In genomic region chr20:35432430-35432735, GRCh38 we compare ENCODE assay signal across 19 cellular contexts. TPM values are rescaled to one million over a fixed set of nuclear protein-coding genes. Genes with fewer than 3 reads are reported as not detected.
A peak's percentile ranks its signal among the peaks of the same experiment; 100 is the strongest.
DNase-seq lines count a peak whose midpoint lies in the region; ATAC-seq and TF ChIP-seq lines count a peak whose summit lies in the region.
"Had no signal": no experiment of that assay in that cellular context is flagged by ENCODE, and none has a peak within 500 bp of the region (broad histone marks: within the 10 kb centered on the region; RNA-seq: fewer than 3 reads in every experiment).

No MANE protein-coding gene starts in this region.

- BruUV-seq in HCT116 (replicated peaks; lab: Mats Ljungman, UMichigan) (no TSS peak), PC-3 (replicated peaks; lab: Mats Ljungman, UMichigan) (no TSS peak)

- RAD21 ChIA-PET in HCT116 (lab: Charles Lee; ENCODE audit: low non-redundant PET in 1 of 2, low total read pairs in 2 of 2, uncharacterized antibody in 2 of 2, unreplicated experiment in 2 of 2) = no interaction called here

- DNase-seq in HCT116 (ENCODE audit: low read depth, low spot score) (no peak), PC-3 (no peak), cardiac fibroblast (ENCODE audit: low read depth in 2 of 2) (no peak), neuronal stem cell (ENCODE audit: low spot score) (no peak), 8988T (no peak)
- no peak for DNase-seq in stimulated activated CD4-positive, alpha-beta T cell treated with anti-CD3 and anti-CD28 coated beads, Interleukin-2, amount 100 ng/mL, for 48 hours
- DNase-seq in activated CD8-positive, alpha-beta memory T cell treated with anti-CD3 and anti-CD28 coated beads, Interleukin-2, amount 50 U/mL, for 48 hours = no peak
- DNase-seq: activated CD8-positive, alpha-beta memory T cell treated with anti-CD3 and anti-CD28 coated beads for 24 hours; DMS79 treated with DMSO at 0.1 percent for 48 hours; effector memory CD8-positive, alpha-beta T cell; H7; left cardiac atrium; midbrain; NCI-H1436; NCI-H2171; NCI-H748 treated with DMSO at 0.1 percent for 48 hours had no signal

- ATAC-seq in HCT116 (peak; percentile 47; the same call in 1 of the 2 replicates), PC-3 (peak; percentile 37), GM19455 (IDR thresholded peaks at IDR 0.05; ENCODE audit: unreplicated experiment) (no peak)
- ATAC-seq: activated CD4-positive, CD25-positive, alpha-beta regulatory T cell treated with anti-CD3 and anti-CD28 coated beads, Interleukin-2, amount 50 U/mL, for 24 hours; activated naive CD4-positive, alpha-beta T cell treated with anti-CD3 and anti-CD28 coated beads, Interleukin-2, amount 50 U/mL, for 72 hours; effector memory CD8-positive, alpha-beta T cell; left cardiac atrium had no signal

- H4K20me1 ChIP-seq in HCT116 (ENCODE audit: insufficient read depth) (no peaks in the 10 kb centered on the region), PC-3 (ENCODE audit: low read length) (no peaks in the 10 kb centered on the region)

- no peaks in the 10 kb centered on the region for H3K79me1 ChIP-seq in neuronal stem cell (ENCODE audit: low read depth, low read length)

- no peaks in the 10 kb centered on the region for H3K79me2 ChIP-seq in HCT116 (ENCODE audit: insufficient read depth, low read length)
- H3K79me2 ChIP-seq in PC-3 (ENCODE audit: low read length) = no peaks in the 10 kb centered on the region

- no peak overlapping the region for H2AK5ac ChIP-seq in neuronal stem cell (ENCODE audit: low read depth, low read length)

- H3K9me3 ChIP-seq in HCT116 (ENCODE audit: control insufficient read depth in 1 of 2, insufficient read depth in 1 of 2, low read depth in 1 of 2, low read length in 2 of 2) = no peaks in the 10 kb centered on the region
- H3K9me3 ChIP-seq in PC-3 (ENCODE audit: low read length) = no peaks in the 10 kb centered on the region
- H3K9me3 ChIP-seq in neuronal stem cell (replicated peaks in 1 of 2; ENCODE audit: control insufficient read depth in 2 of 2, insufficient read depth in 1 of 2, low read depth in 1 of 2, low read length in 2 of 2) = no peaks in the 10 kb centered on the region

- H3K27me3 ChIP-seq in HCT116 (ENCODE audit: insufficient read depth, low read length) (no peaks in the 10 kb centered on the region), PC-3 (ENCODE audit: low read length) (no peaks in the 10 kb centered on the region), neuronal stem cell (ENCODE audit: control insufficient read depth in 3 of 3, insufficient read depth in 3 of 3, low read depth in 1 of 3, low read length in 3 of 3) (no peaks in the 10 kb centered on the region)

- H3K9ac ChIP-seq in HCT116 (ENCODE audit: low read length) (no peak overlapping the region), PC-3 (ENCODE audit: low read length) (no peak overlapping the region), neuronal stem cell (ENCODE audit: low read depth, low read length, poor library complexity) (no peak overlapping the region)

- no peak overlapping the region for H4K8ac ChIP-seq in neuronal stem cell (ENCODE audit: low read depth, low read length)

- no peak overlapping the region for H3K14ac ChIP-seq in neuronal stem cell (ENCODE audit: low read length)

- POLR2A ChIA-PET in HCT116 (lab: Charles Lee) = interaction anchor here (1.2 kb wide), 1 partner anchor 19 kb away, joined by 5 read pairs; no protein-coding TSS in a partner anchor
- POLR2A ChIA-PET in PC-3 (lab: Charles Lee; ENCODE audit: unreplicated experiment) = interaction anchor here (0.5 kb wide), 1 partner anchor 61 kb away, joined by 7 read pairs; no protein-coding TSS in a partner anchor

- intact Hi-C loops in HCT116 (cut with micrococcal nuclease) = no loop called here
- intact Hi-C loops in PC-3 (cut with micrococcal nuclease) = no loop called here

- H2BK120ac ChIP-seq in neuronal stem cell (ENCODE audit: low read depth, low read length) = no peak overlapping the region

- peak overlapping the region; percentile 30 for H2BK5ac ChIP-seq in neuronal stem cell (ENCODE audit: low read length)

- H2AFZ ChIP-seq in HCT116 (ENCODE audit: low read depth, low read length, poor library complexity, severe bottlenecking) (no peak overlapping the region), PC-3 (ENCODE audit: low read length) (no peak overlapping the region), neuronal stem cell (ENCODE audit: low read length) (peak overlapping the region; percentile 78)

- H3K4me1 ChIP-seq in HCT116 (ENCODE audit: control insufficient read depth in 1 of 2, insufficient read depth in 2 of 2, low read length in 2 of 2) (no peaks in the 10 kb centered on the region), PC-3 (ENCODE audit: insufficient read depth, low read length) (no peaks in the 10 kb centered on the region), neuronal stem cell (ENCODE audit: control insufficient read depth in 2 of 2, insufficient read depth in 1 of 2, low read depth in 1 of 2, low read length in 2 of 2) (peaks cover 6 to 28% of the 10 kb centered on the region in 2 donors)

- H3K36me3 ChIP-seq in HCT116 (ENCODE audit: control insufficient read depth in 1 of 2, insufficient read depth in 2 of 2, low read length in 2 of 2) (no peaks in the 10 kb centered on the region), PC-3 (ENCODE audit: low read depth, low read length) (no peaks in the 10 kb centered on the region), neuronal stem cell (replicated peaks in 1 of 2; ENCODE audit: control insufficient read depth in 2 of 2, insufficient read depth in 2 of 2, low read length in 2 of 2) (no peaks in the 10 kb centered on the region)

- no peak overlapping the region for H3K4ac ChIP-seq in neuronal stem cell (ENCODE audit: low read length)

- no CpG with 5 or more reads among the region's 1 CpG for WGBS in neuronal stem cell (ENCODE audit: extremely low coverage in 2 of 2, insufficient read length in 2 of 2, insufficient replicate concordance in 1 of 2), 2 donors

- no peak for TF ChIP-seq RAD21 in HCT116 (IDR thresholded peaks at IDR 0.05; ENCODE audit: low read depth)

- no peak overlapping the region for H3K27ac ChIP-seq in HCT116 (ENCODE audit: low read depth, low read length)
- no peak overlapping the region for H3K27ac ChIP-seq in PC-3 (ENCODE audit: low read length)
- H3K27ac ChIP-seq in neuronal stem cell (replicated peaks; ENCODE audit: low read length) = no peak overlapping the region

- no peak overlapping the region for H3K4me2 ChIP-seq in HCT116 (ENCODE audit: low read length)
- H3K4me2 ChIP-seq in PC-3 (ENCODE audit: low read length) = no peak overlapping the region
- no peak overlapping the region for H3K4me2 ChIP-seq in neuronal stem cell (ENCODE audit: insufficient read depth, low read length, poor library complexity, severe bottlenecking)

- H3K4me3 ChIP-seq in HCT116 (replicated peaks in 1 of 2; ENCODE audit: low read depth in 1 of 2, low read length in 2 of 2) (no peak overlapping the region), PC-3 (ENCODE audit: low read length) (no peak overlapping the region), cardiac fibroblast (replicated peaks in 1 of 2; ENCODE audit: low read depth in 2 of 2, low read length in 2 of 2) (no peak overlapping the region), neuronal stem cell (ENCODE audit: low read length in 2 of 2) (no peak overlapping the region)

- H2BK15ac ChIP-seq in neuronal stem cell (ENCODE audit: low read length) = no peak overlapping the region

- CTCF ChIA-PET in HCT116 (lab: Charles Lee) (no interaction called here), PC-3 (lab: Charles Lee) (interaction anchor here (0.5 kb wide), 1 partner anchor 135 kb away, joined by 6 read pairs; no protein-coding TSS in a partner anchor)

- TF ChIP-seq CTCF in HCT116 (IDR thresholded peaks at IDR 0.05 in 2 of 3, conservative IDR thresholded peaks at IDR 0.05 in 1 of 3; ENCODE audit: borderline replicate concordance in 1 of 3, insufficient read depth in 1 of 3, low read depth in 2 of 3, low read length in 2 of 3) (no peak), PC-3 (conservative IDR thresholded peaks at IDR 0.05; ENCODE audit: low read depth, low read length) (no peak), cardiac fibroblast (IDR thresholded peaks at IDR 0.05; ENCODE audit: low read depth, low read length) (peak; percentile 2)

- peak overlapping the region; percentile 88 for H3K18ac ChIP-seq in neuronal stem cell (ENCODE audit: low read length)

- H2BK12ac ChIP-seq in neuronal stem cell (ENCODE audit: low read length) = no peak overlapping the region

- no peaks in the 10 kb centered on the region for H3F3A ChIP-seq in PC-3 (ENCODE audit: low read length, unreplicated experiment)

- H3K23ac ChIP-seq in neuronal stem cell (ENCODE audit: low read depth, low read length, poor library complexity) = no peak overlapping the region

- no peak overlapping the region for H4K91ac ChIP-seq in neuronal stem cell (ENCODE audit: low read depth, low read length, poor library complexity)

- TF ChIP-seq POLR2A in HCT116 (IDR thresholded peaks at IDR 0.05; ENCODE audit: borderline replicate concordance, extremely low read depth, insufficient read depth, insufficient read length) = no peak

- H3K9me2 ChIP-seq in HCT116 (ENCODE audit: insufficient read depth) = no peaks in the 10 kb centered on the region
- no peaks in the 10 kb centered on the region for H3K9me2 ChIP-seq in PC-3 (replicated peaks; ENCODE audit: low read length)

TF ChIP-seq in HCT116, 20 proteins besides CTCF, POLR2A, EP300 and RAD21 (continues in another document):
- TF ChIP-seq ZNF274 (IDR thresholded peaks at IDR 0.05; ENCODE audit: low read depth, low read length) = no peak
- no peak for TF ChIP-seq ZFX (IDR thresholded peaks at IDR 0.05)
- no peak for TF ChIP-seq MAX (IDR thresholded peaks at IDR 0.05)
- no peak for TF ChIP-seq ELF1 (IDR thresholded peaks at IDR 0.05; ENCODE audit: borderline replicate concordance, low read depth)
- no peak for TF ChIP-seq TCF7L2 (IDR thresholded peaks at IDR 0.05; ENCODE audit: borderline replicate concordance, extremely low read depth, insufficient read depth, insufficient read length)
- no peak for TF ChIP-seq JUND (IDR thresholded peaks at IDR 0.05)
- TF ChIP-seq POLR2AphosphoS5 (IDR thresholded peaks at IDR 0.05; ENCODE audit: low read depth, low read length) = no peak
- TF ChIP-seq EGR1 (IDR thresholded peaks at IDR 0.05; ENCODE audit: low read depth) = no peak

RNA-seq across cellular contexts. Expression of gene GDF5, which starts 5.6 kb away (rescaled TPM):
- total RNA-seq in HCT116 (2021; ENCODE audit: unreplicated experiment) (not detected), PC-3 (2014; rRNA removed) (not detected in 2 replicates)
- 0.12 and 0.16 TPM in 2 replicates for polyA plus RNA-seq in HCT116 (2012)
- polyA plus RNA-seq in neuronal stem cell (2013, experiment 1 of 2) = 0.57 TPM
- 0.48 TPM for polyA plus RNA-seq in neuronal stem cell (2013, experiment 2 of 2)

RNA-seq across cellular contexts. Expression of gene UQCC1, which starts 20.6 kb away (rescaled TPM):
- 51.7 TPM for total RNA-seq in HCT116 (2021; ENCODE audit: unreplicated experiment)
- polyA plus RNA-seq in HCT116 (2012) = 24.7 and 28.3 TPM in 2 replicates
- 36.4 and 38.1 TPM in 2 replicates for total RNA-seq in PC-3 (2014; rRNA removed)
- 57.2 TPM for polyA plus RNA-seq in neuronal stem cell (2013, experiment 1 of 2)
- polyA plus RNA-seq in neuronal stem cell (2013, experiment 2 of 2) = 62.8 TPM

RNA-seq across cellular contexts. Expression of gene CEP250, which starts 23.0 kb away (rescaled TPM):
- 42.3 TPM for total RNA-seq in HCT116 (2021; ENCODE audit: unreplicated experiment)
- polyA plus RNA-seq in HCT116 (2012) = 25.9 and 32.2 TPM in 2 replicates
- 52.5 and 75.0 TPM in 2 replicates for total RNA-seq in PC-3 (2014; rRNA removed)
- 12.0 TPM for polyA plus RNA-seq in neuronal stem cell (2013, experiment 1 of 2)
- 13.1 TPM for polyA plus RNA-seq in neuronal stem cell (2013, experiment 2 of 2)
